Comparison of ENCODE assay signal across 9 cellular contexts in genomic region chr6:116087437-116088027, GRCh38. TPM values are rescaled to one million over a fixed set of nuclear protein-coding genes. Genes with fewer than 3 reads are reported as not detected.
DNase-seq lines count a peak whose midpoint lies in the region; ATAC-seq and TF ChIP-seq lines count a peak whose summit lies in the region.
"Had no signal": no experiment of that assay in that cellular context is flagged by ENCODE, and none has a peak within 500 bp of the region (broad histone marks: within the 10 kb centered on the region; RNA-seq: fewer than 3 reads in every experiment).

No MANE protein-coding gene starts in this region.

- no peaks in the 10 kb centered on the region for H4K20me1 ChIP-seq in KMS-11 (ENCODE audit: insufficient read depth)

- intact Hi-C loops in left ventricle myocardium superior (cut with micrococcal nuclease): no loop called here

- WGBS in mesendoderm (ENCODE audit: extremely low coverage, insufficient coverage, low lambda C conversion rate): no CpG with 5 or more reads among the region's 4 CpGs

- no peaks in the 10 kb centered on the region for H3K79me1 ChIP-seq in mesendoderm (ENCODE audit: low read length)

- H3K79me2 ChIP-seq in KMS-11 (ENCODE audit: insufficient read depth, low read depth): no peaks in the 10 kb centered on the region
- no peaks in the 10 kb centered on the region for H3K79me2 ChIP-seq in mesendoderm (ENCODE audit: control insufficient read depth, insufficient read depth, low read length)

- H3K27me3 ChIP-seq in KMS-11 (ENCODE audit: insufficient read depth, low read depth): no peaks in the 10 kb centered on the region
- no peaks in the 10 kb centered on the region for H3K27me3 ChIP-seq in mesendoderm (ENCODE audit: insufficient read depth, low read length, poor library complexity)

- H3K4me3 ChIP-seq in KMS-11 (IDR thresholded peaks at IDR 0.05; ENCODE audit: insufficient read depth, low read depth, low read length) (no peak overlapping the region), mesendoderm (ENCODE audit: low read length) (no peak overlapping the region)
- H3K4me3 ChIP-seq: lung had no signal

- no peak overlapping the region for H2AFZ ChIP-seq in KMS-11 (ENCODE audit: low read depth)

- H2AK5ac ChIP-seq in mesendoderm (ENCODE audit: low read length): no peak overlapping the region

- no peak overlapping the region for H3K27ac ChIP-seq in KMS-11
- H3K27ac ChIP-seq in mesendoderm (ENCODE audit: low read depth, low read length): no peak overlapping the region

- peak; percentile 94 for ATAC-seq in GM18508 (IDR thresholded peaks at IDR 0.05; ENCODE audit: insufficient read depth, unreplicated experiment)
- ATAC-seq in left ventricle myocardium superior: no peak

- DNase-seq in H4 (ENCODE audit: low spot score) (peak; percentile 57), hepatic stellate cell (ENCODE audit: low spot score) (peak; percentile 9), left ventricle myocardium superior (no peak), NCI-H2029 treated with DMSO at 0.1 percent for 48 hours (lab: John Stamatoyannopoulos, UW) (no peak), mesendoderm (no peak), superior temporal gyrus (ENCODE audit: extremely low spot score) (no peak)

- TF ChIP-seq CTCF in KMS-11 (conservative IDR thresholded peaks at IDR 0.05; ENCODE audit: low read depth, low read length): no peak

- H3K9ac ChIP-seq in KMS-11 (no peak overlapping the region), mesendoderm (ENCODE audit: low read length) (no peak overlapping the region)

- H3K18ac ChIP-seq in mesendoderm (ENCODE audit: low read length): no peak overlapping the region

- H3K4ac ChIP-seq in mesendoderm (ENCODE audit: low read depth, low read length): no peak overlapping the region

- no peaks in the 10 kb centered on the region for H3K36me3 ChIP-seq in KMS-11 (ENCODE audit: insufficient read depth)
- no peaks in the 10 kb centered on the region for H3K36me3 ChIP-seq in mesendoderm (ENCODE audit: control insufficient read depth, insufficient read depth, low read length)

- H4K5ac ChIP-seq in mesendoderm (ENCODE audit: low read length): no peak overlapping the region

- H3K4me1 ChIP-seq in KMS-11 (ENCODE audit: low read depth, poor library complexity, severe bottlenecking) (peaks cover 13% of the 10 kb centered on the region), mesendoderm (ENCODE audit: control insufficient read depth, low read depth, low read length) (no peaks in the 10 kb centered on the region)

- no peak overlapping the region for H2BK120ac ChIP-seq in mesendoderm (ENCODE audit: low read depth, low read length)

- 0 out of 2 replicates have a peak overlapping the region, but pooled peaks have one; percentile 2 for H3K4me2 ChIP-seq in KMS-11
- H3K4me2 ChIP-seq in mesendoderm (ENCODE audit: low read length): no peak overlapping the region

- H2BK15ac ChIP-seq in mesendoderm (replicated peaks; ENCODE audit: low read depth): no peak overlapping the region

- no peak overlapping the region for H2BK5ac ChIP-seq in mesendoderm (ENCODE audit: low read length)

- no peak overlapping the region for H3K23ac ChIP-seq in mesendoderm (ENCODE audit: low read length)

- no peak overlapping the region for H4K8ac ChIP-seq in mesendoderm (ENCODE audit: low read depth, low read length)

- no peak overlapping the region for H3K56ac ChIP-seq in mesendoderm (ENCODE audit: low read length)

RNA-seq across cellular contexts. Expression of gene NT5DC1, which starts 13.1 kb away (rescaled TPM):
- total RNA-seq in H4 (2014; rRNA removed; shearing (Covaris generic)): 8.2 and 9.3 TPM in 2 replicates
- 55.0 TPM for total RNA-seq in left ventricle myocardium superior
- 13.3 TPM for polyA plus RNA-seq in mesendoderm (2013, experiment 1 of 2)
- polyA plus RNA-seq in mesendoderm (2013, experiment 2 of 2): 13.7 TPM

RNA-seq across cellular contexts. Expression of gene FRK, which starts 26.8 kb away (rescaled TPM):
- 0.21 and 0.39 TPM in 2 replicates for total RNA-seq in H4 (2014; rRNA removed; shearing (Covaris generic))
- total RNA-seq in left ventricle myocardium superior: 8.8 TPM
- 0.06 TPM for polyA plus RNA-seq in mesendoderm (2013, experiment 1 of 2)
- polyA plus RNA-seq in mesendoderm (2013, experiment 2 of 2): 0.04 TPM

RNA-seq across cellular contexts. Expression of gene COL10A1, which starts 38.4 kb away (rescaled TPM):
- total RNA-seq in H4 (2014; rRNA removed; shearing (Covaris generic)): not detected in 2 replicates
- total RNA-seq in left ventricle myocardium superior: not detected
- 0.07 TPM for polyA plus RNA-seq in mesendoderm (2013, experiment 1 of 2)
- 0.21 TPM for polyA plus RNA-seq in mesendoderm (2013, experiment 2 of 2)
- polyA plus RNA-seq: lung had no signal

Comparison
In these comparisons a context has a peak if more than half of its experiments do, and no peak if none do; other contexts are left out.
1. DNase-seq: peak in H4 (single experiment) and hepatic stellate cell (single experiment); none in left ventricle myocardium superior (single experiment), NCI-H2029 treated with DMSO at 0.1 percent for 48 hours (single experiment), mesendoderm (single experiment) and superior temporal gyrus (single experiment).